Comparison of ENCODE assay signal across 9 cellular contexts in the genomic region with DNA sequence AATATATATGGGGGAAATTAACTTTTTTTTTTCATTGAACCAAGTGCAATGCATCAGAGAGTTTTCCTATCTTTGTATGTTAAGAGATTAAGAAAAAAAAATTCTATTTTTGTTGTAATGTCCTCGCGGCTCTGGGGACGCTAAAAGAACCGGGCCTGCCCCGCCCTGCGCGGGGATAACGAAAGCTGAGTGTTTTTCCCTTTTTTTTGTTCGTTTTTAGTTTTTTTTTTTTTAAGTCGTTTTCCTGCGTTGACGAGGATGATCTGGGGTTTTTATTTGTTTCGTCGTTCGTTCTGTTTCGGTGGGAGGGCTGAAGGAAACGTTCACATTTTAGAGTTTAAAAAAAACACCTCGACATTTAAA. TPM values are rescaled to one million over a fixed set of nuclear protein-coding genes. Genes with fewer than 3 reads are reported as not detected.
DNase-seq lines count a peak whose midpoint lies in the region; ATAC-seq and TF ChIP-seq lines count a peak whose summit lies in the region.
"Had no signal": no experiment of that assay in that cellular context is flagged by ENCODE, and none has a peak within 500 bp of the region (broad histone marks: within the 10 kb centered on the region; RNA-seq: fewer than 3 reads in every experiment).

No MANE protein-coding gene starts in this region.

- no peak overlapping the region for H2AFZ ChIP-seq in Loucy (ENCODE audit: low read length)

- H3K27me3 Mint-ChIP-seq in CD8-positive, alpha-beta T cell (ENCODE audit: low read depth): peaks cover 24% of the 10 kb centered on the region
- H3K27me3 Mint-ChIP-seq in dendritic cell treated with granulocyte-macrophage colony-stimulating factor and Interleukin-4, amounts not matched to agents 40 ng/mL and 50 ng/mL, for 4 days: no peaks in the 10 kb centered on the region

- peaks cover 33% of the 10 kb centered on the region for H3F3A ChIP-seq in Loucy (ENCODE audit: low read depth)

- peaks cover 16% of the 10 kb centered on the region for H3K27me3 ChIP-seq in CD8-positive, alpha-beta T cell (ENCODE audit: insufficient read depth, low read length)
- H3K27me3 ChIP-seq in Loucy (ENCODE audit: insufficient read depth, low read length, poor library complexity, severe bottlenecking): peaks cover 34% of the 10 kb centered on the region
- no peaks in the 10 kb centered on the region for H3K27me3 ChIP-seq in psoas muscle (ENCODE audit: insufficient read depth in 3 of 3, low read length in 2 of 3)
- H3K27me3 ChIP-seq in WERI-Rb-1 (ENCODE audit: insufficient read depth, low read depth, severe bottlenecking): no peaks in the 10 kb centered on the region

- peaks cover 60% of the 10 kb centered on the region for H3K4me1 ChIP-seq in CD8-positive, alpha-beta T cell (ENCODE audit: insufficient read depth, low read length)
- H3K4me1 ChIP-seq in Loucy (ENCODE audit: insufficient read depth, low read length, poor library complexity, severe bottlenecking): peaks cover 24% of the 10 kb centered on the region
- H3K4me1 ChIP-seq in psoas muscle: peaks cover 22% of the 10 kb centered on the region

- ATAC-seq in CD8-positive, alpha-beta T cell: no peak
- ATAC-seq in psoas muscle (no peak), GM18498 (IDR thresholded peaks at IDR 0.05; ENCODE audit: unreplicated experiment) (no peak)

- POLR2A ChIA-PET in CD8-positive, alpha-beta T cell (lab: Charles Lee): no interaction called here

- no peaks in the 10 kb centered on the region for H3K36me3 Mint-ChIP-seq in CD8-positive, alpha-beta T cell
- H3K36me3 Mint-ChIP-seq in dendritic cell treated with granulocyte-macrophage colony-stimulating factor and Interleukin-4, amounts not matched to agents 40 ng/mL and 50 ng/mL, for 4 days (ENCODE audit: low read depth): peaks cover 49% of the 10 kb centered on the region

- peak overlapping the region; percentile 50 for H3K27ac Mint-ChIP-seq in CD8-positive, alpha-beta T cell
- peak overlapping the region; percentile 98 for H3K27ac Mint-ChIP-seq in dendritic cell treated with granulocyte-macrophage colony-stimulating factor and Interleukin-4, amounts not matched to agents 40 ng/mL and 50 ng/mL, for 4 days

- no peaks in the 10 kb centered on the region for H3K9me2 ChIP-seq in Loucy (replicated peaks; ENCODE audit: low read depth, low read length)

- H3K4me3 Mint-ChIP-seq in CD8-positive, alpha-beta T cell: peak overlapping the region; percentile 45
- peak overlapping the region; percentile 92 for H3K4me3 Mint-ChIP-seq in dendritic cell treated with granulocyte-macrophage colony-stimulating factor and Interleukin-4, amounts not matched to agents 40 ng/mL and 50 ng/mL, for 4 days

- no peak for DNase-seq in CD8-positive, alpha-beta T cell
- DNase-seq in psoas muscle: no peak
- no peak for DNase-seq in NCI-H128 (lab: John Stamatoyannopoulos, UW; ENCODE audit: unreplicated experiment)
- DNase-seq in midbrain (lab: John Stamatoyannopoulos, UW): no peak
- no peak for DNase-seq in WERI-Rb-1
- DNase-seq: T1000 had no signal

- peaks cover 63% of the 10 kb centered on the region for H4K20me1 ChIP-seq in Loucy (ENCODE audit: insufficient read depth, low read length, poor library complexity, severe bottlenecking)

- H3K9me3 ChIP-seq in CD8-positive, alpha-beta T cell (ENCODE audit: low read length): no peaks in the 10 kb centered on the region
- no peaks in the 10 kb centered on the region for H3K9me3 ChIP-seq in Loucy (ENCODE audit: insufficient read depth, low read depth, low read length)
- no peaks in the 10 kb centered on the region for H3K9me3 ChIP-seq in psoas muscle
- no peaks in the 10 kb centered on the region for H3K9me3 ChIP-seq in WERI-Rb-1 (ENCODE audit: severe bottlenecking)

- CTCF ChIA-PET in CD8-positive, alpha-beta T cell (lab: Charles Lee): interaction anchor here (3.8 to 9.3 kb wide), 2 partner anchors 8 to 122 kb away, joined by 27 to 138 read pairs; no protein-coding TSS in a partner anchor

- no peak overlapping the region for H3K27ac ChIP-seq in CD8-positive, alpha-beta T cell (ENCODE audit: low read depth, low read length)
- H3K27ac ChIP-seq in psoas muscle (no peak overlapping the region), WERI-Rb-1 (no peak overlapping the region)

- H3K9ac ChIP-seq in Loucy (ENCODE audit: low read depth, low read length, poor library complexity, severe bottlenecking): peak overlapping the region; percentile 100

- H3K4me3 ChIP-seq in CD8-positive, alpha-beta T cell (ENCODE audit: low read depth, low read length): no peak overlapping the region
- peak overlapping the region; percentile 94 for H3K4me3 ChIP-seq in Loucy (ENCODE audit: low read length, poor library complexity, severe bottlenecking)
- peak overlapping the region; percentile 45 for H3K4me3 ChIP-seq in psoas muscle
- H3K4me3 ChIP-seq in WERI-Rb-1 (ENCODE audit: low read depth, low read length): no peak overlapping the region

- TF ChIP-seq CTCF in CD8-positive, alpha-beta T cell (IDR thresholded peaks at IDR 0.05): no peak
- TF ChIP-seq CTCF in Loucy (conservative IDR thresholded peaks at IDR 0.05; ENCODE audit: low read length) (no peak), psoas muscle (IDR thresholded peaks at IDR 0.05) (no peak), WERI-Rb-1 (IDR thresholded peaks at IDR 0.05; ENCODE audit: low read depth, low read length) (no peak)

- intact Hi-C loops in CD8-positive, alpha-beta T cell (cut with DNase I, micrococcal nuclease): loop anchor here in 1 of 2 experiments (5.0 kb wide), 1 partner anchor 210 kb away; a partner anchor contains a TSS
- intact Hi-C loops in dendritic cell treated with granulocyte-macrophage colony-stimulating factor and Interleukin-4, amounts not matched to agents 40 ng/mL and 50 ng/mL, for 4 days (cut with micrococcal nuclease): no loop called here
- intact Hi-C loops in psoas muscle (cut with DNase I): no loop called here

- no peaks in the 10 kb centered on the region for H3K36me3 ChIP-seq in CD8-positive, alpha-beta T cell (ENCODE audit: insufficient read depth, low read length)
- H3K36me3 ChIP-seq in Loucy (ENCODE audit: insufficient read depth, low read length) (peaks cover 28% of the 10 kb centered on the region), psoas muscle (ENCODE audit: insufficient read depth in 1 of 2, low read depth in 1 of 2) (peaks cover 0 to 24% of the 10 kb centered on the region in 2 donors), WERI-Rb-1 (no peaks in the 10 kb centered on the region)

- peak overlapping the region; percentile 77 for H3K4me2 ChIP-seq in Loucy (ENCODE audit: low read depth, low read length, poor library complexity, severe bottlenecking)

- H3K9me3 Mint-ChIP-seq in CD8-positive, alpha-beta T cell: no peaks in the 10 kb centered on the region
- no peaks in the 10 kb centered on the region for H3K9me3 Mint-ChIP-seq in dendritic cell treated with granulocyte-macrophage colony-stimulating factor and Interleukin-4, amounts not matched to agents 40 ng/mL and 50 ng/mL, for 4 days

- H3K79me2 ChIP-seq in Loucy (ENCODE audit: insufficient read depth, low read length): peaks cover 69% of the 10 kb centered on the region

- peaks cover 43% of the 10 kb centered on the region for H3K4me1 Mint-ChIP-seq in CD8-positive, alpha-beta T cell (ENCODE audit: low read depth)
- peaks cover 65% of the 10 kb centered on the region for H3K4me1 Mint-ChIP-seq in dendritic cell treated with granulocyte-macrophage colony-stimulating factor and Interleukin-4, amounts not matched to agents 40 ng/mL and 50 ng/mL, for 4 days (ENCODE audit: low read depth)

- WGBS in psoas muscle, 3 donors: 66 to 71% (median 66%) methylated on average over 18 of the region's 18 CpGs

RNA-seq across cellular contexts. Expression of a gene that starts 5.7 kb away (rescaled TPM):
- under 1 TPM; 0.81 to 0.92 TPM for total RNA-seq in CD8-positive, alpha-beta T cell
- 1 to 10 TPM; 2.1 to 4.6 (median 3.2) TPM for total RNA-seq in psoas muscle
- 1 to 10 TPM; 1.1 to 3.4 (median 1.1) TPM for polyA plus RNA-seq in psoas muscle

RNA-seq across cellular contexts. Expression of a gene that starts 19.6 kb away (rescaled TPM):
- total RNA-seq in CD8-positive, alpha-beta T cell: 10 to 100 TPM; 76.4 to 77.2 TPM
- 10 to 100 TPM; 31.6 to 45.3 (median 35.1) TPM for total RNA-seq in psoas muscle
- 10 to 100 TPM; 42.3 to 87.1 (median 45.4) TPM for polyA plus RNA-seq in psoas muscle

RNA-seq across cellular contexts. Expression of a gene that starts 21.1 kb away (rescaled TPM):
- total RNA-seq in CD8-positive, alpha-beta T cell: 10 to 100 TPM; 16.8 to 20.8 TPM
- total RNA-seq in psoas muscle: 10 to 100 TPM; 32.1 to 48.9 (median 37.9) TPM
- 10 to 100 TPM; 11.9 to 63.4 (median 45.8) TPM for polyA plus RNA-seq in psoas muscle

RNA-seq across cellular contexts. Expression of a gene that starts 53.2 kb away (rescaled TPM):
- total RNA-seq in CD8-positive, alpha-beta T cell: 10 to 100 TPM; 35.7 to 37.5 TPM
- 10 to 100 TPM; 18.5 to 20.4 (median 19.3) TPM for total RNA-seq in psoas muscle
- 10 to 100 TPM; 34.5 to 63.3 (median 43.6) TPM for polyA plus RNA-seq in psoas muscle

RNA-seq across cellular contexts. Expression of a gene that starts 53.3 kb away (rescaled TPM):
- total RNA-seq in CD8-positive, alpha-beta T cell: 100 to 1,000 TPM; 223 to 229 TPM
- total RNA-seq in psoas muscle: 10 to 100 TPM; 16.8 to 31.2 (median 29.9) TPM
- polyA plus RNA-seq in psoas muscle: 10 to 100 TPM; 12.9 to 62.7 (median 18.2) TPM

Comparison
In these comparisons a context has a peak if more than half of its experiments do, and no peak if none do; other contexts are left out.
1. H3K4me3 ChIP-seq: peak in Loucy (single experiment) and psoas muscle (single experiment); none in CD8-positive, alpha-beta T cell (single experiment) and WERI-Rb-1 (single experiment).